In genomic region chr2:16633632-16634430, GRCh38 we compare ENCODE assay signal across 1 cellular context.
TF ChIP-seq lines count a peak whose summit lies in the region.

No MANE protein-coding gene starts in this region.

TF ChIP-seq in K562, 482 proteins besides CTCF, POLR2A, EP300 and RAD21 (continued from another document):
- TF ChIP-seq CBFA2T3 (IDR thresholded peaks at IDR 0.05) (peak; percentile 63), POLR2G (IDR thresholded peaks at IDR 0.05; ENCODE audit: low read depth, low read length) (no peak), ZNF316 (IDR thresholded peaks at IDR 0.05) (0 out of 2 replicates have a peak, but pooled peaks have one; percentile 2), KAT7 (CRISPR knock-in tag; IDR thresholded peaks at IDR 0.05; ENCODE audit: borderline replicate concordance) (0 out of 2 replicates have a peak, but pooled peaks have one; percentile 78), AFF4 (CRISPR knock-in tag; IDR thresholded peaks at IDR 0.05) (0 out of 2 replicates have a peak, but pooled peaks have one; percentile 48), ZBED1 (IDR thresholded peaks at IDR 0.05) (no peak), TOE1 (IDR thresholded peaks at IDR 0.05; ENCODE audit: borderline replicate concordance) (peak; percentile 77; the same call in 1 of the 2 replicates), TOE1 (CRISPR knock-in tag; IDR thresholded peaks at IDR 0.05; ENCODE audit: borderline replicate concordance, low read depth) (no peak), PHB2 (IDR thresholded peaks at IDR 0.05; ENCODE audit: low read depth) (no peak), BDP1 (IDR thresholded peaks at IDR 0.05; ENCODE audit: insufficient read depth, insufficient read length) (no peak), CTBP1 (IDR thresholded peaks at IDR 0.05; ENCODE audit: borderline replicate concordance) (peak; percentile 52; the same call in 1 of the 2 replicates), USF2 (CRISPR knock-in tag; IDR thresholded peaks at IDR 0.05) (peak; percentile 52), TEAD1 (CRISPR knock-in tag; IDR thresholded peaks at IDR 0.05) (peak in 1 of 2 experiments; percentile 76; a peak in 2 of 4 replicates), BCL6 (CRISPR knock-in tag; IDR thresholded peaks at IDR 0.05) (no peak), ZSCAN32 (CRISPR knock-in tag; IDR thresholded peaks at IDR 0.05) (no peak), ZNF165 (CRISPR knock-in tag; IDR thresholded peaks at IDR 0.05; ENCODE audit: borderline replicate concordance) (no peak), RB1 (IDR thresholded peaks at IDR 0.05; ENCODE audit: low read depth) (no peak), ZNF644 (tag; IDR thresholded peaks at IDR 0.05; ENCODE audit: low read depth) (peak; percentile 50), RBM39 (optimal IDR thresholded peaks at IDR 0.05; ENCODE audit: low read depth, low read length) (no peak), SMARCE1 (IDR thresholded peaks at IDR 0.05) (peak; percentile 77), ZNF76 (CRISPR knock-in tag; IDR thresholded peaks at IDR 0.05; ENCODE audit: borderline replicate concordance) (no peak; the same call in 1 of the 2 replicates), FOXK2 (conservative IDR thresholded peaks at IDR 0.05 in 1 of 2, IDR thresholded peaks at IDR 0.05 in 1 of 2; ENCODE audit: low read depth in 2 of 2) (0 out of 4 replicates have a peak, but pooled peaks of 1 of the 2 experiments have one; percentile 23), PKNOX1 (IDR thresholded peaks at IDR 0.05) (no peak), ELK3 (CRISPR knock-in tag; IDR thresholded peaks at IDR 0.05) (no peak), MITF (IDR thresholded peaks at IDR 0.05) (peak; percentile 88; the same call in 1 of the 2 replicates), FOXP1 (CRISPR knock-in tag; IDR thresholded peaks at IDR 0.05) (no peak), NR4A1 (CRISPR knock-in tag; IDR thresholded peaks at IDR 0.05) (0 out of 2 replicates have a peak, but pooled peaks have one; percentile 8), NR4A1 (tag; IDR thresholded peaks at IDR 0.05) (peak; percentile 51; the same call in 1 of the 2 replicates), ZNF766 (CRISPR knock-in tag; conservative IDR thresholded peaks at IDR 0.05) (peak; percentile 15; the same call in 1 of the 2 replicates), ZNF79 (CRISPR knock-in tag; IDR thresholded peaks at IDR 0.05; ENCODE audit: low read depth) (no peak), ZEB2 (IDR thresholded peaks at IDR 0.05) (peak; percentile 21; the same call in 1 of the 2 replicates), TAL1 (IDR thresholded peaks at IDR 0.05) (no peak), TCFL5 (CRISPR knock-in tag; conservative IDR thresholded peaks at IDR 0.05) (0 out of 2 replicates have a peak, but pooled peaks have one; percentile 40), FOXP4 (CRISPR knock-in tag; IDR thresholded peaks at IDR 0.05; ENCODE audit: borderline replicate concordance) (no peak), NFIX (CRISPR knock-in tag; IDR thresholded peaks at IDR 0.05; ENCODE audit: low read depth) (no peak), CC2D1A (IDR thresholded peaks at IDR 0.05) (no peak), MAZ (CRISPR knock-in tag; conservative IDR thresholded peaks at IDR 0.05 in 1 of 2, IDR thresholded peaks at IDR 0.05 in 1 of 2) (0 out of 4 replicates have a peak, but pooled peaks of 1 of the 2 experiments have one; percentile 41), BHLHE40 (IDR thresholded peaks at IDR 0.05; ENCODE audit: low read length) (peak; percentile 54; the same call in 1 of the 2 replicates), MEIS2 (IDR thresholded peaks at IDR 0.05; ENCODE audit: partially characterized antibody) (peak; percentile 49), C11orf30 (IDR thresholded peaks at IDR 0.05; ENCODE audit: low read depth) (peak; percentile 36; the same call in 1 of the 2 replicates)
